ENCODE assay signal across 15 cellular contexts in the genomic region with DNA sequence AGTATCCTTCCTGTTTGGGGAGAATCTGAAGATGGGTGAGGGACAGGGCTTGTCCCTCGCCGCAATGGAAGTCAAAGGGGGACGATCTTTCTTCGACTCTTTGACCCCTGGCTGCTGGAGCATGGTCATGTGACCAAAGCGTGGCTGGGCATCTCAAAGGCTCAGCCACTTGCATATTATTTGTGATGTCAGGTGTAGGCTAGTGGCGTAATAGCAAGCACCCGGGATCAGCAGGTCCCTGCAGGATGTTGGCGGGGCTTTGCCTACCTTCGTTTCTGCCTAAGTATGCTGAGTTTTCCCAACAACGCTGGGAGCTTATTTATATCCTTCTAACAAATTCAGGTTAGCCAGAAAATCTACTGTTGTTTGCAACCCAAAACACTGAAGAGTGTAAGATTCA. TPM values are rescaled to one million over a fixed set of nuclear protein-coding genes. Genes with fewer than 3 reads are reported as not detected.
DNase-seq lines count a peak whose midpoint lies in the region; ATAC-seq and TF ChIP-seq lines count a peak whose summit lies in the region.
"Had no signal": no experiment of that assay in that cellular context is flagged by ENCODE, and none has a peak within 500 bp of the region (broad histone marks: within the 10 kb centered on the region; RNA-seq: fewer than 3 reads in every experiment).

No MANE protein-coding gene starts in this region.

- H3K9me3 Mint-ChIP-seq in CD8-positive, alpha-beta memory T cell, result no peaks in the 10 kb centered on the region
- H3K9me3 Mint-ChIP-seq in GM23338, result no peaks in the 10 kb centered on the region
- H3K9me3 Mint-ChIP-seq in memory B cell, result no peaks in the 10 kb centered on the region
- H3K9me3 Mint-ChIP-seq in T-helper 2 cell treated with Interferon-gamma antibody and Interleukin-4, amounts not matched to agents 5 μg/mL and 100 μg/mL, for 36 hours, result no peaks in the 10 kb centered on the region
- H3K9me3 Mint-ChIP-seq: activated T-cell treated with anti-CD3 and anti-CD28 coated beads, Interleukin-2, amount 50 U/mL, for 4 hours; dendritic cell treated with granulocyte-macrophage colony-stimulating factor and Interleukin-4, amounts not matched to agents 40 ng/mL and 50 ng/mL, for 4 days had no signal

- H3K4me1 Mint-ChIP-seq in CD8-positive, alpha-beta memory T cell, result peaks cover 21 to 29% (median 21%) of the 10 kb centered on the region in 3 donors
- H3K4me1 Mint-ChIP-seq in GM23338 (peaks cover 11% of the 10 kb centered on the region; the same call in 2 of the 3 replicates), T-helper 17 cell (peaks cover 23% of the 10 kb centered on the region), memory B cell (peaks cover 38% of the 10 kb centered on the region)
- peaks cover 26% of the 10 kb centered on the region for H3K4me1 Mint-ChIP-seq in T-helper 2 cell treated with Interferon-gamma antibody and Interleukin-4, amounts not matched to agents 5 μg/mL and 100 μg/mL, for 36 hours (ENCODE audit: low read depth)

- no peak overlapping the region for H3K4me3 ChIP-seq in CD8-positive, alpha-beta memory T cell (ENCODE audit: low read length)
- H3K4me3 ChIP-seq in GM23338, result no peak overlapping the region
- H3K4me3 ChIP-seq: Peyer's patch, upper lobe of right lung had no signal

- H2AFZ ChIP-seq in GM23338, result peak overlapping the region; percentile 13; the same call in 1 of the 2 replicates

- H3K36me3 ChIP-seq in CD8-positive, alpha-beta memory T cell (ENCODE audit: insufficient read depth, low read length), result no peaks in the 10 kb centered on the region
- H3K36me3 ChIP-seq in GM23338 (ENCODE audit: insufficient read depth), result no peaks in the 10 kb centered on the region
- H3K36me3 ChIP-seq: Peyer's patch, upper lobe of right lung had no signal

- peaks cover 4% of the 10 kb centered on the region for H3K4me1 ChIP-seq in CD8-positive, alpha-beta memory T cell (ENCODE audit: insufficient read depth, low read length)
- peaks cover 9% of the 10 kb centered on the region; the same call in 1 of the 2 replicates for H3K4me1 ChIP-seq in GM23338 (ENCODE audit: insufficient read depth)

- no peaks in the 10 kb centered on the region for H3K27me3 ChIP-seq in CD8-positive, alpha-beta memory T cell (ENCODE audit: insufficient read depth, low read length, poor library complexity, severe bottlenecking)
- H3K27me3 ChIP-seq in GM23338 (ENCODE audit: insufficient read depth), result no peaks in the 10 kb centered on the region
- H3K27me3 ChIP-seq: Peyer's patch, upper lobe of right lung had no signal

- POLR2A ChIA-PET in CD8-positive, alpha-beta memory T cell (lab: Charles Lee), result no interaction called here

- no peak overlapping the region for H3K4me2 ChIP-seq in GM23338

- peak overlapping the region in 4 of 7 donors; percentile 23 to 55 (median 52) for H3K4me3 Mint-ChIP-seq in CD8-positive, alpha-beta memory T cell
- no peak overlapping the region for H3K4me3 Mint-ChIP-seq in GM23338
- no peak overlapping the region for H3K4me3 Mint-ChIP-seq in T-helper 17 cell
- peak overlapping the region; percentile 21 for H3K4me3 Mint-ChIP-seq in memory B cell
- H3K4me3 Mint-ChIP-seq in T-helper 2 cell treated with Interferon-gamma antibody and Interleukin-4, amounts not matched to agents 5 μg/mL and 100 μg/mL, for 36 hours, result no peak overlapping the region
- H3K4me3 Mint-ChIP-seq: activated T-cell treated with anti-CD3 and anti-CD28 coated beads, Interleukin-2, amount 50 U/mL, for 4 hours; dendritic cell treated with granulocyte-macrophage colony-stimulating factor and Interleukin-4, amounts not matched to agents 40 ng/mL and 50 ng/mL, for 4 days had no signal

- no peak for TF ChIP-seq CTCF in GM23338 (conservative IDR thresholded peaks at IDR 0.05; ENCODE audit: low read depth in 2 of 2)

- no peak for DNase-seq in CD8-positive, alpha-beta memory T cell
- DNase-seq in GM23338 (ENCODE audit: low spot score) (peak; percentile 15), T-helper 17 cell (no peak), memory B cell (ENCODE audit: low spot score in 2 of 2) (no peak), hippocampal formation (lab: John Stamatoyannopoulos, UW) (no peak), cerebellar nuclear complex (lab: John Stamatoyannopoulos, UW) (no peak)
- no peak for DNase-seq in T-helper 2 cell treated with Interferon-gamma antibody and Interleukin-4, amounts not matched to agents 5 μg/mL and 100 μg/mL, for 36 hours (ENCODE audit: low spot score)
- DNase-seq: NCI-H2081 treated with DMSO at 0.1 percent for 48 hours, upper lobe of right lung had no signal

- peak; percentile 60 for ATAC-seq in GM23338
- ATAC-seq in T-helper 17 cell, result no peak
- no peak for ATAC-seq in memory B cell (ENCODE audit: low read depth)
- no peak for ATAC-seq in HG03565 (IDR thresholded peaks at IDR 0.05; ENCODE audit: unreplicated experiment)

- no peaks in the 10 kb centered on the region for H4K20me1 ChIP-seq in GM23338 (replicated peaks; ENCODE audit: insufficient read depth)

- H3F3A ChIP-seq in GM23338 (replicated peaks; ENCODE audit: low read depth), result no peaks in the 10 kb centered on the region

- no peaks in the 10 kb centered on the region for H3K79me2 ChIP-seq in GM23338 (replicated peaks; ENCODE audit: insufficient read depth)

- H3K27me3 Mint-ChIP-seq in CD8-positive, alpha-beta memory T cell, result peaks cover 0 to 11% of the 10 kb centered on the region in 2 donors
- H3K27me3 Mint-ChIP-seq in GM23338 (ENCODE audit: insufficient read depth, low read depth, poor library complexity) (peaks cover 1% of the 10 kb centered on the region), T-helper 17 cell (peaks cover 15% of the 10 kb centered on the region), memory B cell (no peaks in the 10 kb centered on the region)
- no peaks in the 10 kb centered on the region for H3K27me3 Mint-ChIP-seq in T-helper 2 cell treated with Interferon-gamma antibody and Interleukin-4, amounts not matched to agents 5 μg/mL and 100 μg/mL, for 36 hours (ENCODE audit: low read depth)
- H3K27me3 Mint-ChIP-seq: dendritic cell treated with granulocyte-macrophage colony-stimulating factor and Interleukin-4, amounts not matched to agents 40 ng/mL and 50 ng/mL, for 4 days had no signal

- CTCF ChIA-PET in CD8-positive, alpha-beta memory T cell (lab: Charles Lee), result interaction anchor here (1.2 to 4.3 kb wide), 8 partner anchors 19 to 549 kb away, joined by 3 to 31 read pairs (median 5); no protein-coding TSS in a partner anchor

- no peak overlapping the region for H3K27ac ChIP-seq in CD8-positive, alpha-beta memory T cell (ENCODE audit: low read depth, low read length)
- H3K27ac ChIP-seq in GM23338 (ENCODE audit: low read depth), result no peak overlapping the region
- H3K27ac ChIP-seq: upper lobe of right lung had no signal

- no peaks in the 10 kb centered on the region for H3K9me2 ChIP-seq in GM23338 (ENCODE audit: insufficient read depth)

- no peaks in the 10 kb centered on the region for H3K36me3 Mint-ChIP-seq in CD8-positive, alpha-beta memory T cell
- no peaks in the 10 kb centered on the region for H3K36me3 Mint-ChIP-seq in GM23338 (ENCODE audit: low read depth)
- H3K36me3 Mint-ChIP-seq in T-helper 17 cell (ENCODE audit: low read depth), result no peaks in the 10 kb centered on the region
- H3K36me3 Mint-ChIP-seq in memory B cell, result no peaks in the 10 kb centered on the region
- H3K36me3 Mint-ChIP-seq in T-helper 2 cell treated with Interferon-gamma antibody and Interleukin-4, amounts not matched to agents 5 μg/mL and 100 μg/mL, for 36 hours (ENCODE audit: low read depth), result no peaks in the 10 kb centered on the region

- H3K27ac Mint-ChIP-seq in CD8-positive, alpha-beta memory T cell, result peak overlapping the region in 5 of 8 donors; percentile 40 to 75 (median 62)
- H3K27ac Mint-ChIP-seq in GM23338 (no peak overlapping the region), T-helper 17 cell (peak overlapping the region; percentile 67), memory B cell (peak overlapping the region; percentile 43)
- no peak overlapping the region for H3K27ac Mint-ChIP-seq in T-helper 2 cell treated with Interferon-gamma antibody and Interleukin-4, amounts not matched to agents 5 μg/mL and 100 μg/mL, for 36 hours
- H3K27ac Mint-ChIP-seq: dendritic cell treated with granulocyte-macrophage colony-stimulating factor and Interleukin-4, amounts not matched to agents 40 ng/mL and 50 ng/mL, for 4 days had no signal

- H3K9me3 ChIP-seq in CD8-positive, alpha-beta memory T cell (ENCODE audit: low read length), result no peaks in the 10 kb centered on the region
- no peaks in the 10 kb centered on the region for H3K9me3 ChIP-seq in T-helper 17 cell (ENCODE audit: control insufficient read depth, low read length, poor library complexity, severe bottlenecking)
- H3K9me3 ChIP-seq: Peyer's patch, upper lobe of right lung had no signal

TF ChIP-seq in GM23338, 12 proteins besides CTCF, POLR2A, EP300 and RAD21 (continues in another document):
- no peak for TF ChIP-seq EZH2phosphoT487 (IDR thresholded peaks at IDR 0.05; ENCODE audit: unreplicated experiment)
- TF ChIP-seq JUNB (IDR thresholded peaks at IDR 0.05; ENCODE audit: unreplicated experiment), result no peak
- TF ChIP-seq ZNF331 (CRISPR knock-in tag; IDR thresholded peaks at IDR 0.05; ENCODE audit: low read depth), result no peak
- TF ChIP-seq CREB1 (CRISPR knock-in tag; IDR thresholded peaks at IDR 0.05; ENCODE audit: low read depth), result no peak

RNA-seq across cellular contexts. Expression of gene IL20RA, which starts 50.3 kb away (rescaled TPM):
- total RNA-seq in CD8-positive, alpha-beta memory T cell, result not detected
- polyA plus RNA-seq in CD8-positive, alpha-beta memory T cell, result not detected
- 2.4 and 3.5 TPM in 2 replicates for total RNA-seq in GM23338 (2014; rRNA removed; shearing (Covaris generic))
- polyA plus RNA-seq in GM23338 (2016; fragmentation: Nextera tagmentation; extraction: Ambion mirVana), result 1.2 and 2.6 TPM in 2 replicates
- total RNA-seq in T-helper 17 cell, result not detected
- total RNA-seq: endothelial cell of umbilical vein, M059J had no signal
- polyA plus RNA-seq: endothelial cell of umbilical vein had no signal

Comparison
In these comparisons a context has a peak if more than half of its experiments do, and no peak if none do; other contexts are left out.
1. H3K27ac Mint-ChIP-seq: peak in CD8-positive, alpha-beta memory T cell (5 of 8), T-helper 17 cell (single experiment) and memory B cell (single experiment); none in GM23338 (single experiment) and T-helper 2 cell treated with Interferon-gamma antibody and Interleukin-4, amounts not matched to agents 5 μg/mL and 100 μg/mL, for 36 hours (single experiment).
2. H3K4me3 Mint-ChIP-seq: peak in CD8-positive, alpha-beta memory T cell (4 of 7) and memory B cell (single experiment); none in GM23338 (single experiment), T-helper 17 cell (single experiment) and T-helper 2 cell treated with Interferon-gamma antibody and Interleukin-4, amounts not matched to agents 5 μg/mL and 100 μg/mL, for 36 hours (single experiment).